ENCODE assay signal across 16 cellular contexts in the genomic region with DNA sequence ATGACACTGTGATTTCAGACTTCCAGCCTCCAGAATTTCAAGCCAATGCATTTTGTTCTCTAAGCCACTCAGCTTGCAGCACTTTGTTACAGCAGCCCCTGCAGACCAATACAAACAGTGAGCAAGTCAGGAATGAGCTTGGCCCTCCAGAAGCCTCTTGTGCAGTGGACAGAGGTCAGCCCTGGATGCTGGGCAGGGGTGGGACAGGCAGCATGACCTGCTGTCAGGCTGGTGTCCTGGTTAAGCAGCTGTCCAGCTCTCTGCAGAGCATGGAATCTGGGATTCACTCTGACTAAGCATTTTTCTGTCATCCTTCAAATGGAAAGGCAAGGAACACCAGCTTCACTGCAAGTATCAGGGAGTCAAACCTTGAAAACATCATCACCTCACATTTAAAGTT.
"Had no signal": no experiment of that assay in that cellular context is flagged by ENCODE, and none has a peak within 500 bp of the region (broad histone marks: within the 10 kb centered on the region; RNA-seq: fewer than 3 reads in every experiment).

No MANE protein-coding gene starts in this region.

- H3K9me3 ChIP-seq: neutrophil had no signal

- H3K4me1 ChIP-seq: gastroesophageal sphincter, parathyroid adenoma, transverse colon had no signal

- H3K4me3 ChIP-seq: gastroesophageal sphincter, transverse colon had no signal

- H3K36me3 ChIP-seq: brain microvascular endothelial cell, gastroesophageal sphincter, neutrophil, transverse colon had no signal

- H3K27me3 ChIP-seq: brain microvascular endothelial cell, gastroesophageal sphincter, neutrophil, transverse colon had no signal

- DNase-seq: activated CD4-positive, alpha-beta T cell treated with anti-CD3 and anti-CD28 coated beads, Interleukin-2, amount 50 U/mL, for 1 hour; activated CD8-positive, alpha-beta memory T cell treated with anti-CD3 and anti-CD28 coated beads for 24 hours; activated gamma-delta T cell treated with Interleukin-2 at 50 U/mL for 16 hours; brain microvascular endothelial cell; cortex of kidney; effector CD8-positive, alpha-beta T cell; mammary epithelial cell; naive thymus-derived CD4-positive, alpha-beta T cell; stimulated activated CD4-positive, alpha-beta T cell treated with anti-CD3 and anti-CD28 coated beads, Interleukin-4, amount 100 ng/mL, for 4 hours; stimulated activated CD8-positive, alpha-beta memory T cell treated with anti-CD3 and anti-CD28 coated beads, Interleukin-4, amount 100 ng/mL, for 48 hours; stimulated activated naive CD8-positive, alpha-beta T cell treated with anti-CD3 and anti-CD28 coated beads, Interleukin-15, Interleukin-2, amounts not matched to agents 100 U/mL and 50 U/mL, for 24 hours; T-helper 9 cell; transverse colon had no signal

- H3K9ac ChIP-seq: parathyroid adenoma had no signal
